Comparison of ENCODE assay signal across 1 cellular context in the genomic region with DNA sequence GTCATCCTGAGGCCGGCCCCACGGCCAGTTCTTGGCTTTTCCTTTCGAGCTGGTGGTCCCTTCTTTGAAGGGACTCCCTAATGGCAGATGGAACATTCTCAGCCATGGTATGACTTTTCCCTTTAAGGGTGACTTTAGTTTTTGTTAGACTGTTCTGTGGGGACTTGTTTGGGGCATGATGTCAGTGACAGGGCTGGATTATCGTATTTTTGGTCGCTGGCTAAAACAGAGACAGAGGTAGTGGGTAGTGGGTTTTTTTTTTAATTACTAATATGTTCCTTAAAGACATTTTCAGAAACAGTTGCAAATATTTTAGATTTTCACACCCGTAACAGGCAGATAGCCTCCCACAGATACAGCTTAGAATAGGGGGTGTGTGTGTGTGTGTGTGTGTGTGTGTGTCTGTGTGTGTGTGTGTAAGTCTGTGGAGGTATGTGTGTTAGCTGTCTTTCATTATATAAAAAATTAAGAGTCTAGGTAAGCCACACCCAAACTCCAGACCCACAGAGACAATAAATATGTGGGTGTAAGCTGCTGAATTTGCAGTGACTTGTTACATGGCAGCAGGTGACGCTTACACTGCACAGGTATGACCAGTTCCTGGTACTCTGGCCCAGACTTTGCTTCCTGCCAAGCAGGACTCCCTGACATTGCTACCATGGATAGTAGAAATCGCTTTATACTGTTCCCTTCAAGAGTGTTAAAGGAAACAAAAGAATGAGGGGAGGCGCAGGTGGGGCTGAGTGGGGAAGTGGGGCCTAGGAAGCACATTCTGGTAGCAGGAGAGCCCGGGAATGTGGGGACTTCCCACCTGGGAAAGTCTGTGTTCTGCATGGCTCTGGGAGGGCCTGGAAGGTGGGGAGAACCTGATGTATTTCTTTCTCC.
TF ChIP-seq lines count a peak whose summit lies in the region.

No MANE protein-coding gene starts in this region.

TF ChIP-seq in endothelial cell of umbilical vein, 7 proteins besides CTCF, POLR2A, EP300 and RAD21 (continued from another document):
- TF ChIP-seq FOS (IDR thresholded peaks at IDR 0.05; ENCODE audit: borderline replicate concordance, insufficient read depth, low read length) = no peak
- TF ChIP-seq GATA2 (IDR thresholded peaks at IDR 0.05; ENCODE audit: insufficient read depth, insufficient read length, low read depth, low read length) = no peak
